Comparison of ENCODE assay signal across 22 cellular contexts in genomic region chr9:3261484-3261883, GRCh38.
DNase-seq lines count a peak whose midpoint lies in the region; ATAC-seq and TF ChIP-seq lines count a peak whose summit lies in the region.
"Had no signal": no experiment of that assay in that cellular context is flagged by ENCODE, and none has a peak within 500 bp of the region (broad histone marks: within the 10 kb centered on the region; RNA-seq: fewer than 3 reads in every experiment).

No MANE protein-coding gene starts in this region.

- no peak overlapping the region for H3K27ac ChIP-seq in brain microvascular endothelial cell
- H3K27ac ChIP-seq: HL-60, KMS-11, SJCRH30 had no signal

- H3K4me3 ChIP-seq in brain microvascular endothelial cell (ENCODE audit: low read depth, low read length): no peak overlapping the region
- no peak overlapping the region for H3K4me3 ChIP-seq in fibroblast of pulmonary artery (replicated peaks; ENCODE audit: low read depth, low read length)
- H3K4me3 ChIP-seq: GM23338, SJCRH30 had no signal

- H3K36me3 ChIP-seq in brain microvascular endothelial cell (replicated peaks): no peaks in the 10 kb centered on the region
- H3K36me3 ChIP-seq: SJCRH30 had no signal

- no peaks in the 10 kb centered on the region for H3K27me3 ChIP-seq in brain microvascular endothelial cell (replicated peaks)
- H3K27me3 ChIP-seq: BE2C, SJCRH30 had no signal

- DNase-seq in ELR (ENCODE audit: low read depth) (peak; percentile 12), H4 (ENCODE audit: low spot score) (peak; percentile 6), brain microvascular endothelial cell (peak; percentile 32), fibroblast of pulmonary artery (ENCODE audit: low read depth) (peak; percentile 21), SKM-1 (lab: John Stamatoyannopoulos, UW; ENCODE audit: unreplicated experiment) (no peak), left ventricle myocardium superior (no peak), DMS 273 (lab: John Stamatoyannopoulos, UW; ENCODE audit: unreplicated experiment) (no peak)
- DNase-seq: BE2C; DMS79 treated with DMSO at 0.1 percent for 48 hours; HCEC 1CT; NCI-H1092 treated with DMSO at 0.1 percent for 48 hours; NCI-H1436 treated with DMSO at 0.1 percent for 48 hours; NCI-H2029; NCI-H2227 treated with DMSO at 0.1 percent for 48 hours; NCI-H510A treated with DMSO at 0.1 percent for 48 hours; NCI-H748 treated with DMSO at 0.1 percent for 48 hours; NK-92 treated with Interleukin-12 subunit alpha and Interleukin-12 subunit beta, amount 100 ng/mL, for 24 hours; SJCRH30 had no signal

- intact Hi-C loops in left ventricle myocardium superior (cut with micrococcal nuclease): no loop called here

- TF ChIP-seq CTCF in brain microvascular endothelial cell (IDR thresholded peaks at IDR 0.05; ENCODE audit: low read depth, low read length, missing control alignments): no peak
- TF ChIP-seq CTCF in fibroblast of pulmonary artery (IDR thresholded peaks at IDR 0.05; ENCODE audit: low read length, missing control alignments): no peak

- in situ Hi-C loops in brain microvascular endothelial cell (cut with HindIII; ENCODE audit: low pct_ligation_motif_present, low sequenced_read_pairs): no loop called here

- ATAC-seq in left ventricle myocardium superior (no peak), GM21390 (IDR thresholded peaks at IDR 0.05; ENCODE audit: unreplicated experiment) (no peak)
- ATAC-seq: GM23338 had no signal

Comparison
In these comparisons a context has a peak if more than half of its experiments do, and no peak if none do; other contexts are left out.
1. DNase-seq: peak in ELR (single experiment), H4 (single experiment), brain microvascular endothelial cell (single experiment) and fibroblast of pulmonary artery (single experiment); none in SKM-1 (single experiment), left ventricle myocardium superior (single experiment) and DMS 273 (single experiment).